8 cellular contexts compared by ENCODE assay signal in genomic region chr15:85793641-85794597, GRCh38. TPM values are rescaled to one million over a fixed set of nuclear protein-coding genes. Genes with fewer than 3 reads are reported as not detected.
DNase-seq lines count a peak whose midpoint lies in the region; ATAC-seq and TF ChIP-seq lines count a peak whose summit lies in the region.

No MANE protein-coding gene starts in this region.

- H3K4me3 ChIP-seq in breast epithelium, result peak overlapping the region; percentile 64 to 90 (median 80)
- peak overlapping the region; percentile 62 for H3K4me3 ChIP-seq in kidney epithelial cell (ENCODE audit: low read depth, low read length)

- TF ChIP-seq CTCF in breast epithelium (IDR thresholded peaks at IDR 0.05) (no peak), kidney epithelial cell (IDR thresholded peaks at IDR 0.05; ENCODE audit: insufficient read depth, low read length, poor library complexity, severe bottlenecking) (no peak)

- peak overlapping the region; percentile 75 to 94 for H3K27ac ChIP-seq in breast epithelium

- H3K27me3 ChIP-seq in breast epithelium (no peaks in the 10 kb centered on the region), kidney epithelial cell (ENCODE audit: control insufficient read depth, insufficient read depth, low read length) (no peaks in the 10 kb centered on the region)

- peak; percentile 32 for ATAC-seq in GM19324 (IDR thresholded peaks at IDR 0.05; ENCODE audit: low FRiP score, unreplicated experiment)
- ATAC-seq in HG03342 (IDR thresholded peaks at IDR 0.05; ENCODE audit: unreplicated experiment), result peak; percentile 41

- peak; percentile 39 for DNase-seq in AG08395 (ENCODE audit: low spot score)
- peak in 3 of 5 donors; percentile 26 to 45 (median 29) for DNase-seq in T-helper 1 cell
- peak in 1 of 2 donors; percentile 37 for DNase-seq in breast epithelium (ENCODE audit: low spot score in 2 of 2)
- DNase-seq in kidney epithelial cell (ENCODE audit: low read depth), result no peak
- peak; percentile 36 for DNase-seq in stimulated activated CD4-positive, alpha-beta T cell treated with anti-CD3 and anti-CD28 coated beads, Interleukin-2, amount 100 ng/mL, for 48 hours
- DNase-seq in H4 (ENCODE audit: low spot score), result no peak

- intact Hi-C loops in breast epithelium (cut with DNase I; ENCODE audit: low total_unique reads), result no loop called here

- no peaks in the 10 kb centered on the region for H3K36me3 ChIP-seq in breast epithelium
- H3K36me3 ChIP-seq in kidney epithelial cell (ENCODE audit: control insufficient read depth, insufficient read depth, low read length), result no peaks in the 10 kb centered on the region

- no peaks in the 10 kb centered on the region for H3K9me3 ChIP-seq in breast epithelium

- H3K4me1 ChIP-seq in breast epithelium, result peaks cover 2 to 11% of the 10 kb centered on the region in 2 donors

- TF ChIP-seq POLR2A in breast epithelium (IDR thresholded peaks at IDR 0.05), result no peak

RNA-seq across cellular contexts. Expression of gene KLHL25, which starts 0.8 kb away (rescaled TPM):
- total RNA-seq in breast epithelium, result 10 to 100 TPM; 10.9 to 21.0 (median 15.1) TPM
- total RNA-seq in kidney epithelial cell, result 13.2 and 14.8 TPM in 2 replicates
- 2.4 and 2.9 TPM in 2 replicates for total RNA-seq in H4 (2014; rRNA removed; shearing (Covaris generic))

Comparison
In these comparisons a context has a peak if more than half of its experiments do, and no peak if none do; other contexts are left out.
1. DNase-seq: peak in AG08395 (single experiment), T-helper 1 cell (3 of 5) and stimulated activated CD4-positive, alpha-beta T cell treated with anti-CD3 and anti-CD28 coated beads, Interleukin-2, amount 100 ng/mL, for 48 hours (2 of 2); none in kidney epithelial cell (single experiment) and H4 (single experiment).